In genomic region chr7:43727494-43727893, GRCh38 we compare ENCODE assay signal across 16 cellular contexts. TPM values are rescaled to one million over a fixed set of nuclear protein-coding genes. Genes with fewer than 3 reads are reported as not detected.
A peak's percentile ranks its signal among the peaks of the same experiment; 100 is the strongest.
DNase-seq lines count a peak whose midpoint lies in the region; ATAC-seq and TF ChIP-seq lines count a peak whose summit lies in the region.
"Had no signal": no experiment of that assay in that cellular context is flagged by ENCODE, and none has a peak within 500 bp of the region (broad histone marks: within the 10 kb centered on the region; RNA-seq: fewer than 3 reads in every experiment).

No MANE protein-coding gene starts in this region.

- peaks cover 69% of the 10 kb centered on the region for H3K79me2 ChIP-seq in PC-3 (ENCODE audit: low read length)

- no peak for DNase-seq in activated T-cell treated with anti-CD3 and anti-CD28 coated beads, Interleukin-2, amount 50 U/mL, for 72 hours
- DNase-seq in activated T-cell treated with anti-CD3 and anti-CD28 coated beads for 4 hours (no peak), PC-3 (no peak), renal cortical epithelial cell (ENCODE audit: low read depth) (peak; percentile 48), gastrocnemius medialis (no peak), globus pallidus (ENCODE audit: low spot score) (no peak)
- no peak for DNase-seq in effector memory CD8-positive, alpha-beta T cell
- DNase-seq: activated CD8-positive, alpha-beta memory T cell treated with anti-CD3 and anti-CD28 coated beads for 24 hours; effector CD8-positive, alpha-beta T cell; head of caudate nucleus; left ventricle myocardium superior; NCI-H2081 treated with DMSO at 0.1 percent for 48 hours; ovary; SW 1271 had no signal

- TF ChIP-seq CTCF in PC-3 (conservative IDR thresholded peaks at IDR 0.05; ENCODE audit: low read depth, low read length): no peak
- TF ChIP-seq CTCF in gastrocnemius medialis (IDR thresholded peaks at IDR 0.05 in 4 of 5, conservative IDR thresholded peaks at IDR 0.05 in 1 of 5): no peak

- H3K9me3 ChIP-seq in PC-3 (ENCODE audit: low read length) (no peaks in the 10 kb centered on the region), gastrocnemius medialis (no peaks in the 10 kb centered on the region)
- H3K9me3 ChIP-seq: ascending aorta, ovary had no signal

- no TSS peak for BruUV-seq in PC-3 (replicated peaks; lab: Mats Ljungman, UMichigan)

- intact Hi-C loops in PC-3 (cut with micrococcal nuclease) (loop anchor here (10.0 kb wide), 1 partner anchor 793 kb away; the partner anchor contains the start of genes MRPL32 and PSMA2), gastrocnemius medialis (cut with DNase I; ENCODE audit: low total_unique reads) (loop anchor here (5.0 to 10.0 kb wide), 2 partner anchors 55 to 793 kb away; partner anchors contain the start of genes MRPL32 and PSMA2)

- H3K4me3 Mint-ChIP-seq in activated T-cell treated with anti-CD3 and anti-CD28 coated beads, Interleukin-2, amount 50 U/mL, for 72 hours: peak overlapping the region; percentile 94
- H3K4me3 Mint-ChIP-seq in effector memory CD8-positive, alpha-beta T cell: peak overlapping the region; percentile 93 to 95

- H3K36me3 Mint-ChIP-seq in activated T-cell treated with anti-CD3 and anti-CD28 coated beads, Interleukin-2, amount 50 U/mL, for 72 hours (ENCODE audit: insufficient read depth in 2 of 2): peaks cover 1 to 8% of the 10 kb centered on the region in 2 donors
- peaks cover 3% of the 10 kb centered on the region for H3K36me3 Mint-ChIP-seq in effector memory CD8-positive, alpha-beta T cell (ENCODE audit: insufficient read depth)

- no peaks in the 10 kb centered on the region for H3K9me2 ChIP-seq in PC-3 (replicated peaks; ENCODE audit: low read length)

- POLR2A ChIA-PET in PC-3 (lab: Charles Lee; ENCODE audit: unreplicated experiment): no interaction called here

- H3F3A ChIP-seq in PC-3 (ENCODE audit: low read length, unreplicated experiment): no peaks in the 10 kb centered on the region

- peak overlapping the region; percentile 84 for H3K4me2 ChIP-seq in PC-3 (ENCODE audit: low read length)

- H3K4me3 ChIP-seq in PC-3 (ENCODE audit: low read length) (peak overlapping the region; percentile 95), gastrocnemius medialis (no peak overlapping the region)
- H3K4me3 ChIP-seq: ovary had no signal

- in situ Hi-C loops in gastrocnemius medialis (cut with MboI; ENCODE audit: low sequenced_read_pairs in 4 of 4): no loop called here

- TF ChIP-seq POLR2A in gastrocnemius medialis (IDR thresholded peaks at IDR 0.05): no peak

- H3K27me3 ChIP-seq in PC-3 (ENCODE audit: low read length) (no peaks in the 10 kb centered on the region), gastrocnemius medialis (no peaks in the 10 kb centered on the region)
- H3K27me3 ChIP-seq: ascending aorta, ovary had no signal

- peaks cover 12% of the 10 kb centered on the region; the same call in 1 of the 2 replicates for H4K20me1 ChIP-seq in PC-3 (ENCODE audit: low read length)

- CTCF ChIA-PET in PC-3 (lab: Charles Lee): no interaction called here

- no peaks in the 10 kb centered on the region for H3K9me3 Mint-ChIP-seq in activated T-cell treated with anti-CD3 and anti-CD28 coated beads, Interleukin-2, amount 50 U/mL, for 72 hours
- no peaks in the 10 kb centered on the region for H3K9me3 Mint-ChIP-seq in effector memory CD8-positive, alpha-beta T cell

- H3K9ac ChIP-seq in PC-3 (ENCODE audit: low read length): no peak overlapping the region

- H2AFZ ChIP-seq in PC-3 (ENCODE audit: low read length): no peak overlapping the region

- H3K27me3 Mint-ChIP-seq in activated T-cell treated with anti-CD3 and anti-CD28 coated beads, Interleukin-2, amount 50 U/mL, for 72 hours (ENCODE audit: low read depth): no peaks in the 10 kb centered on the region
- H3K27me3 Mint-ChIP-seq in effector memory CD8-positive, alpha-beta T cell: no peaks in the 10 kb centered on the region

- no peak overlapping the region for H3K27ac ChIP-seq in PC-3 (ENCODE audit: low read length)
- peak overlapping the region in 1 of 4 donors; percentile 93 for H3K27ac ChIP-seq in gastrocnemius medialis
- H3K27ac ChIP-seq: ascending aorta, ovary had no signal

- H3K27ac Mint-ChIP-seq in activated T-cell treated with anti-CD3 and anti-CD28 coated beads, Interleukin-2, amount 50 U/mL, for 72 hours: peak overlapping the region; percentile 60
- H3K27ac Mint-ChIP-seq in effector memory CD8-positive, alpha-beta T cell: no peak overlapping the region

- peaks cover 62% of the 10 kb centered on the region for H3K4me1 Mint-ChIP-seq in activated T-cell treated with anti-CD3 and anti-CD28 coated beads, Interleukin-2, amount 50 U/mL, for 72 hours (ENCODE audit: low read depth)
- peaks cover 23 to 38% of the 10 kb centered on the region in 2 donors for H3K4me1 Mint-ChIP-seq in effector memory CD8-positive, alpha-beta T cell (ENCODE audit: low read depth in 2 of 2)

- ATAC-seq in activated T-cell treated with anti-CD3 and anti-CD28 coated beads, Interleukin-2, amount 50 U/mL, for 72 hours (replicated peaks in 1 of 2): no peak
- no peak for ATAC-seq in PC-3
- no peak for ATAC-seq in effector memory CD8-positive, alpha-beta T cell (replicated peaks)
- ATAC-seq in gastrocnemius medialis: no peak
- no peak for ATAC-seq in GM18520 (IDR thresholded peaks at IDR 0.05; ENCODE audit: unreplicated experiment)
- ATAC-seq: left ventricle myocardium superior had no signal

- H3K36me3 ChIP-seq in PC-3 (ENCODE audit: low read depth, low read length) (no peaks in the 10 kb centered on the region), gastrocnemius medialis (no peaks in the 10 kb centered on the region)
- H3K36me3 ChIP-seq: ascending aorta, ovary had no signal

- peaks cover 18% of the 10 kb centered on the region; the same call in 1 of the 2 replicates for H3K4me1 ChIP-seq in PC-3 (ENCODE audit: insufficient read depth, low read length)
- peaks cover 43 to 47% of the 10 kb centered on the region in 2 donors for H3K4me1 ChIP-seq in gastrocnemius medialis

RNA-seq across cellular contexts. Expression of gene COA1, which starts 1.8 kb away (rescaled TPM):
- total RNA-seq in activated T-cell treated with anti-CD3 and anti-CD28 coated beads, Interleukin-2, amount 50 U/mL, for 72 hours: 100 to 1,000 TPM in 1 of 2 donors, 10 to 100 TPM in 1; 85.4 to 106 TPM
- 65.8 and 82.0 TPM in 2 replicates for total RNA-seq in PC-3 (2014; rRNA removed)
- total RNA-seq in renal cortical epithelial cell: 43.7 and 56.1 TPM in 2 replicates
- total RNA-seq in gastrocnemius medialis: 10 to 100 TPM; 34.9 to 55.2 (median 49.3) TPM

RNA-seq across cellular contexts. Expression of gene BLVRA, which starts 31.0 kb away (rescaled TPM):
- 10 to 100 TPM; 29.8 to 36.1 TPM for total RNA-seq in activated T-cell treated with anti-CD3 and anti-CD28 coated beads, Interleukin-2, amount 50 U/mL, for 72 hours
- total RNA-seq in PC-3 (2014; rRNA removed) (27.6 and 33.9 TPM in 2 replicates), renal cortical epithelial cell (44.8 and 47.3 TPM in 2 replicates), gastrocnemius medialis (10 to 100 TPM; 26.7 to 45.9 (median 29.3) TPM)
